1 cellular context compared by ENCODE assay signal in genomic region chr5:80963521-80963895, GRCh38.
TF ChIP-seq lines count a peak whose summit lies in the region.

No MANE protein-coding gene starts in this region.

TF ChIP-seq in H1, 55 proteins besides CTCF, POLR2A, EP300 and RAD21 (continued from another document):
- TF ChIP-seq MAX (IDR thresholded peaks at IDR 0.05) (no peak), RFX5 (IDR thresholded peaks at IDR 0.05; ENCODE audit: borderline replicate concordance, low read depth, low read length) (no peak), YY1 (IDR thresholded peaks at IDR 0.05; ENCODE audit: low read depth, low read length) (no peak)
